Comparison of ENCODE assay signal across 10 cellular contexts in the genomic region with DNA sequence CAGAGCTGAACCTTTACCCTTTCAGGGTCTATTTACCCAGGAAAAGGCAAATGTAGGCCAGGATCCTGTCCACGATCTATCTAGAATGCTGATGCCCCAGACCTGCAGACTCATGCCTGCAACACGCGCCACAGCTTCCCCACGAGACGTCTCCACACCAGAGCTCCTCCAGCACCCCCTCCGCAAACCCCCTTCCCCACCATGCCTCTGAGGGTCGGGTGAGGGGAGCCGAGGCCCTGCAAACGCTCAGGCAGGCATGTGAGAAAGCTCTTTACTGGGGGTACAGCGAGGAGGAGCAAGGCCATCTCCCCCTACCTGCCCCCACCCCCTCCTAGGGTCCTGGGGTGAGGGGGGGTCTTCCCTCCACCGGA. TPM values are rescaled to one million over a fixed set of nuclear protein-coding genes. Genes with fewer than 3 reads are reported as not detected.
DNase-seq lines count a peak whose midpoint lies in the region; ATAC-seq and TF ChIP-seq lines count a peak whose summit lies in the region.
"Had no signal": no experiment of that assay in that cellular context is flagged by ENCODE, and none has a peak within 500 bp of the region (broad histone marks: within the 10 kb centered on the region; RNA-seq: fewer than 3 reads in every experiment).

No MANE protein-coding gene starts in this region.

- H3K27me3 Mint-ChIP-seq in activated naive CD8-positive, alpha-beta T cell treated with anti-CD3 and anti-CD28 coated beads, Interleukin-2, amount 10 ng/mL, durations not matched to agents 7 days and 5 days: no peaks in the 10 kb centered on the region
- H3K27me3 Mint-ChIP-seq: dendritic cell treated with granulocyte-macrophage colony-stimulating factor and Interleukin-4, amounts not matched to agents 40 ng/mL and 50 ng/mL, for 4 days had no signal

- H3K27ac ChIP-seq in skeletal muscle tissue (ENCODE audit: low read depth, low read length): peak overlapping the region; percentile 45

- DNase-seq in GM12864 (ENCODE audit: low read depth) (no peak), SK-N-DZ (ENCODE audit: low spot score) (no peak), DMS153 (lab: John Stamatoyannopoulos, UW) (no peak)
- DNase-seq in activated naive CD8-positive, alpha-beta T cell treated with anti-CD3 and anti-CD28 coated beads, Interleukin-2, amount 10 ng/mL, durations not matched to agents 7 days and 5 days: no peak
- no peak for DNase-seq in stimulated activated effector memory CD8-positive, alpha-beta T cell treated with anti-CD3 and anti-CD28 coated beads, Interleukin-12 subunit alpha, Interleukin-12 subunit beta, amount 100 ng/mL, for 72 hours (ENCODE audit: low spot score in 2 of 2)

- peak overlapping the region; percentile 18 for H3K4me3 Mint-ChIP-seq in activated naive CD8-positive, alpha-beta T cell treated with anti-CD3 and anti-CD28 coated beads, Interleukin-2, amount 10 ng/mL, durations not matched to agents 7 days and 5 days
- no peak overlapping the region for H3K4me3 Mint-ChIP-seq in stimulated activated effector memory CD8-positive, alpha-beta T cell treated with anti-CD3 and anti-CD28 coated beads, Interleukin-12 subunit alpha, Interleukin-12 subunit beta, amount 100 ng/mL, for 72 hours
- H3K4me3 Mint-ChIP-seq: dendritic cell treated with granulocyte-macrophage colony-stimulating factor and Interleukin-4, amounts not matched to agents 40 ng/mL and 50 ng/mL, for 4 days had no signal

- TF ChIP-seq CTCF in GM12864 (IDR thresholded peaks at IDR 0.05; ENCODE audit: low read depth, low read length, missing control alignments): no peak

- H3K36me3 ChIP-seq in iPS-15b (ENCODE audit: control insufficient read depth, insufficient read depth, low read length): peaks cover 8% of the 10 kb centered on the region
- H3K36me3 ChIP-seq in skeletal muscle tissue (ENCODE audit: control insufficient read depth in 3 of 3, insufficient read depth in 3 of 3, low read length in 3 of 3): peaks cover 37 to 43% (median 42%) of the 10 kb centered on the region in 3 donors

- H3K9me3 ChIP-seq in iPS-15b (ENCODE audit: control insufficient read depth, insufficient read depth, low read length) (no peaks in the 10 kb centered on the region), skeletal muscle tissue (ENCODE audit: control insufficient read depth in 3 of 3, low read length in 3 of 3) (no peaks in the 10 kb centered on the region)

- POLR2A ChIA-PET in activated naive CD8-positive, alpha-beta T cell treated with anti-CD3 and anti-CD28 coated beads, Interleukin-2, amount 10 ng/mL, durations not matched to agents 7 days and 5 days (lab: Charles Lee): interaction anchor here (0.5 to 2.1 kb wide), 3 partner anchors 9 to 924 kb away, joined by 3 to 20 read pairs (median 4); partner anchors contain the start of genes DYRK1B and ZNF546

- peaks cover 9% of the 10 kb centered on the region for H3K4me1 Mint-ChIP-seq in activated naive CD8-positive, alpha-beta T cell treated with anti-CD3 and anti-CD28 coated beads, Interleukin-2, amount 10 ng/mL, durations not matched to agents 7 days and 5 days
- peaks cover 13% of the 10 kb centered on the region for H3K4me1 Mint-ChIP-seq in stimulated activated effector memory CD8-positive, alpha-beta T cell treated with anti-CD3 and anti-CD28 coated beads, Interleukin-12 subunit alpha, Interleukin-12 subunit beta, amount 100 ng/mL, for 72 hours

- H3K4me1 ChIP-seq in iPS-15b (ENCODE audit: control insufficient read depth, insufficient read depth, low read length) (peaks cover 2% of the 10 kb centered on the region), skeletal muscle tissue (ENCODE audit: control insufficient read depth in 3 of 3, insufficient read depth in 3 of 3, low read length in 3 of 3) (peaks cover 64 to 81% (median 64%) of the 10 kb centered on the region in 3 donors)

- H3K27ac Mint-ChIP-seq in activated naive CD8-positive, alpha-beta T cell treated with anti-CD3 and anti-CD28 coated beads, Interleukin-2, amount 10 ng/mL, durations not matched to agents 7 days and 5 days: no peak overlapping the region
- no peak overlapping the region for H3K27ac Mint-ChIP-seq in stimulated activated effector memory CD8-positive, alpha-beta T cell treated with anti-CD3 and anti-CD28 coated beads, Interleukin-12 subunit alpha, Interleukin-12 subunit beta, amount 100 ng/mL, for 72 hours
- H3K27ac Mint-ChIP-seq: dendritic cell treated with granulocyte-macrophage colony-stimulating factor and Interleukin-4, amounts not matched to agents 40 ng/mL and 50 ng/mL, for 4 days had no signal

- H3K36me3 Mint-ChIP-seq in activated naive CD8-positive, alpha-beta T cell treated with anti-CD3 and anti-CD28 coated beads, Interleukin-2, amount 10 ng/mL, durations not matched to agents 7 days and 5 days: peaks cover 17% of the 10 kb centered on the region
- H3K36me3 Mint-ChIP-seq in stimulated activated effector memory CD8-positive, alpha-beta T cell treated with anti-CD3 and anti-CD28 coated beads, Interleukin-12 subunit alpha, Interleukin-12 subunit beta, amount 100 ng/mL, for 72 hours: peaks cover 30% of the 10 kb centered on the region

- H3K4me3 ChIP-seq in GM12864 (ENCODE audit: low read depth, low read length): peak overlapping the region; percentile 92; the same call in 1 of the 2 replicates
- peak overlapping the region; percentile 45 for H3K4me3 ChIP-seq in iPS-15b (ENCODE audit: low read depth, low read length)
- H3K4me3 ChIP-seq in skeletal muscle tissue (ENCODE audit: low read length in 3 of 3): peak overlapping the region; percentile 33 to 85 (median 35)

- peaks cover 1% of the 10 kb centered on the region for H3K9me3 Mint-ChIP-seq in activated naive CD8-positive, alpha-beta T cell treated with anti-CD3 and anti-CD28 coated beads, Interleukin-2, amount 10 ng/mL, durations not matched to agents 7 days and 5 days
- no peaks in the 10 kb centered on the region for H3K9me3 Mint-ChIP-seq in stimulated activated effector memory CD8-positive, alpha-beta T cell treated with anti-CD3 and anti-CD28 coated beads, Interleukin-12 subunit alpha, Interleukin-12 subunit beta, amount 100 ng/mL, for 72 hours
- H3K9me3 Mint-ChIP-seq: dendritic cell treated with granulocyte-macrophage colony-stimulating factor and Interleukin-4, amounts not matched to agents 40 ng/mL and 50 ng/mL, for 4 days had no signal

- ATAC-seq in activated naive CD8-positive, alpha-beta T cell treated with anti-CD3 and anti-CD28 coated beads, Interleukin-2, amount 10 ng/mL, durations not matched to agents 7 days and 5 days (ENCODE audit: low read depth): no peak
- ATAC-seq in GM18907 (IDR thresholded peaks at IDR 0.05; ENCODE audit: unreplicated experiment): no peak
- no peak for ATAC-seq in stimulated activated effector memory CD8-positive, alpha-beta T cell treated with anti-CD3 and anti-CD28 coated beads, Interleukin-12 subunit alpha, Interleukin-12 subunit beta, amount 100 ng/mL, for 72 hours

- H3K27me3 ChIP-seq in iPS-15b (ENCODE audit: control insufficient read depth, insufficient read depth, low read length) (no peaks in the 10 kb centered on the region), skeletal muscle tissue (ENCODE audit: control insufficient read depth in 3 of 3, insufficient read depth in 3 of 3, low read length in 3 of 3) (no peaks in the 10 kb centered on the region)

- H3K9ac ChIP-seq in iPS-15b (ENCODE audit: low read depth, low read length) (no peak overlapping the region), skeletal muscle tissue (ENCODE audit: low read depth in 1 of 3, low read length in 3 of 3) (peak overlapping the region in 2 of 3 donors; percentile 46 to 97)

RNA-seq across cellular contexts. Expression of gene DYRK1B, which starts 8.9 kb away (rescaled TPM):
- total RNA-seq in activated naive CD8-positive, alpha-beta T cell treated with anti-CD3 and anti-CD28 coated beads, Interleukin-2, amount 10 ng/mL, durations not matched to agents 7 days and 5 days: 10 to 100 TPM; 15.8 to 17.3 TPM
- total RNA-seq in skeletal muscle tissue: 25.1 TPM
- 15.3 and 18.4 TPM in 2 replicates for polyA plus RNA-seq in SK-N-DZ (2014; cell fraction: cytosol; rRNA removed)
- 9.5 and 16.3 TPM in 2 replicates for polyA plus RNA-seq in SK-N-DZ (2014; cell fraction: nucleus; rRNA removed)

RNA-seq across cellular contexts. Expression of gene FBL, which starts 21.1 kb away (rescaled TPM):
- total RNA-seq in activated naive CD8-positive, alpha-beta T cell treated with anti-CD3 and anti-CD28 coated beads, Interleukin-2, amount 10 ng/mL, durations not matched to agents 7 days and 5 days: 100 to 1,000 TPM; 344 to 357 TPM
- 386 TPM for total RNA-seq in skeletal muscle tissue
- polyA plus RNA-seq in SK-N-DZ (2014; cell fraction: cytosol; rRNA removed): 434 and 468 TPM in 2 replicates
- 167 and 185 TPM in 2 replicates for polyA plus RNA-seq in SK-N-DZ (2014; cell fraction: nucleus; rRNA removed)

RNA-seq across cellular contexts. Expression of gene LEUTX, which starts 46.4 kb away (rescaled TPM):
- total RNA-seq in activated naive CD8-positive, alpha-beta T cell treated with anti-CD3 and anti-CD28 coated beads, Interleukin-2, amount 10 ng/mL, durations not matched to agents 7 days and 5 days: not detected
- total RNA-seq in skeletal muscle tissue: not detected
- not detected in 2 replicates for polyA plus RNA-seq in SK-N-DZ (2014; cell fraction: cytosol; rRNA removed)
- polyA plus RNA-seq in SK-N-DZ (2014; cell fraction: nucleus; rRNA removed): not detected in 2 replicates
- total RNA-seq: M059J had no signal

Comparison
In these comparisons a context has a peak if more than half of its experiments do, and no peak if none do; other contexts are left out.
1. H3K4me3 ChIP-seq: peak in every context shown above with its lines; median percentile 92 in GM12864; 45 in iPS-15b; 35 in skeletal muscle tissue.